17 cellular contexts compared by ENCODE assay signal in the genomic region with DNA sequence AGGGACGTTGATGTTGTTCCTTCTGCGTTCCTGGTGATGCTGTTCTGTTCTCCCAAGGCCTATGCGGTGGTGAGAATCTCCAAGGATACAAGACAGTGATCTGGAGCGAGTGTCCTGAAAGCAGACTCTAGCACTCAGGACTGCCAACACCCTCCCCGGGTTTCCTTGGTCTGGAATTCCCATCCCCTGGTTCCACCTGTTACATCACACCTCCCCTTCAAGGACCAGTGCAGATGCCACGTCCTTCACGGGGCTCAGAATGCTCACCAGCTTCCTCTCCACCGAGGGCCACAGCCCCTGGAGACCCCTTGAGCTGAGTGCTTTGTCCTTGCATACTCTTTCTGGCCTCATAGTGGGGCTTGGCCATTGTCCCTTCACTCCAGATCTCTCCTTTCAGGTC. TPM values are rescaled to one million over a fixed set of nuclear protein-coding genes. Genes with fewer than 3 reads are reported as not detected.
DNase-seq lines count a peak whose midpoint lies in the region; ATAC-seq and TF ChIP-seq lines count a peak whose summit lies in the region.
"Had no signal": no experiment of that assay in that cellular context is flagged by ENCODE, and none has a peak within 500 bp of the region (broad histone marks: within the 10 kb centered on the region; RNA-seq: fewer than 3 reads in every experiment).

No MANE protein-coding gene starts in this region.

- peak overlapping the region; percentile 13 for H4K12ac ChIP-seq in trophoblast cell (ENCODE audit: low read depth, low read length)

- H2BK120ac ChIP-seq in trophoblast cell (ENCODE audit: insufficient read depth, low read length, poor library complexity) = peak overlapping the region; percentile 83

- DNase-seq in natural killer cell treated with Interleukin-12 subunit alpha and Interleukin-12 subunit beta and Interleukin-15 and Interleukin-18, amount 100 ng/mL, for 72 hours (ENCODE audit: low spot score) = peak; percentile 31
- DNase-seq in natural killer cell (no peak), trophoblast cell (no peak), psoas muscle (no peak), NCI-H1105 treated with DMSO at 0.1 percent for 48 hours (lab: John Stamatoyannopoulos, UW) (no peak)
- DNase-seq in activated CD8-positive, alpha-beta T cell treated with anti-CD3 and anti-CD28 coated beads, Interleukin-2, amount 10 ng/mL, durations not matched to agents 7 days and 5 days = no peak
- DNase-seq: 8988T; AML-193; CD4-positive, CD25-positive, alpha-beta regulatory T cell; DMS 273 treated with DMSO at 0.1 percent for 48 hours; GOT3; HFFc6 had no signal

- no CpG with 5 or more reads among the region's 8 CpGs for WGBS in trophoblast cell (ENCODE audit: extremely low coverage, insufficient coverage, insufficient read length)
- 63 to 80% (median 74%) methylated on average over 8 of the region's 8 CpGs for WGBS in psoas muscle, 3 donors

- peak overlapping the region; percentile 83 for H2BK12ac ChIP-seq in trophoblast cell (ENCODE audit: low read length)

- H3K9me3 ChIP-seq in mucosa of rectum (ENCODE audit: control insufficient read depth in 2 of 2, low read length in 2 of 2) (no peaks in the 10 kb centered on the region), trophoblast cell (ENCODE audit: insufficient read depth, low read depth, low read length) (peaks cover 2% of the 10 kb centered on the region), psoas muscle (peaks cover 8% of the 10 kb centered on the region)
- H3K9me3 ChIP-seq: HAP-1 had no signal

- no peak overlapping the region for H3K4me3 ChIP-seq in mucosa of rectum (ENCODE audit: low read length in 2 of 2)
- H3K4me3 ChIP-seq in trophoblast cell (ENCODE audit: low read depth, low read length) = no peak overlapping the region
- no peak overlapping the region for H3K4me3 ChIP-seq in psoas muscle
- H3K4me3 ChIP-seq: BLaER1 treated with 17β-estradiol and CSF1 and Interleukin-3, amounts not matched to agents 10 nM and 100 nM; HAP-1 had no signal

- H3K27me3 ChIP-seq in mucosa of rectum (ENCODE audit: control insufficient read depth in 2 of 2, insufficient read depth in 2 of 2, low read length in 2 of 2) (no peaks in the 10 kb centered on the region), trophoblast cell (ENCODE audit: insufficient read depth, low read length) (no peaks in the 10 kb centered on the region), psoas muscle (ENCODE audit: insufficient read depth in 3 of 3, low read length in 2 of 3) (peaks cover 0 to 4% (median 4%) of the 10 kb centered on the region in 3 donors)
- H3K27me3 ChIP-seq: BLaER1 treated with 17β-estradiol and CSF1 and Interleukin-3, amounts not matched to agents 10 nM and 100 nM had no signal

- TF ChIP-seq CTCF in natural killer cell (IDR thresholded peaks at IDR 0.05) = no peak
- no peak for TF ChIP-seq CTCF in psoas muscle (IDR thresholded peaks at IDR 0.05)

- H2AK5ac ChIP-seq in trophoblast cell (ENCODE audit: low read length) = peak overlapping the region; percentile 87

- H3K36me3 Mint-ChIP-seq in natural killer cell treated with Interleukin-12 subunit alpha and Interleukin-12 subunit beta and Interleukin-15 and Interleukin-18, amount 100 ng/mL, for 72 hours = no peaks in the 10 kb centered on the region
- no peaks in the 10 kb centered on the region for H3K36me3 Mint-ChIP-seq in natural killer cell
- H3K36me3 Mint-ChIP-seq in activated CD8-positive, alpha-beta T cell treated with anti-CD3 and anti-CD28 coated beads, Interleukin-2, amount 10 ng/mL, durations not matched to agents 7 days and 5 days (ENCODE audit: low read depth) = no peaks in the 10 kb centered on the region
- H3K36me3 Mint-ChIP-seq: CD4-positive, CD25-positive, alpha-beta regulatory T cell had no signal

- H4K91ac ChIP-seq in trophoblast cell (ENCODE audit: low read depth, low read length) = peak overlapping the region; percentile 93

- no peak overlapping the region for H3K23ac ChIP-seq in trophoblast cell (ENCODE audit: low read length)

- H3K9me3 Mint-ChIP-seq in natural killer cell treated with Interleukin-12 subunit alpha and Interleukin-12 subunit beta and Interleukin-15 and Interleukin-18, amount 100 ng/mL, for 72 hours = peaks cover 3% of the 10 kb centered on the region
- peaks cover 0 to 2% of the 10 kb centered on the region in 2 donors for H3K9me3 Mint-ChIP-seq in natural killer cell
- no peaks in the 10 kb centered on the region for H3K9me3 Mint-ChIP-seq in activated CD8-positive, alpha-beta T cell treated with anti-CD3 and anti-CD28 coated beads, Interleukin-2, amount 10 ng/mL, durations not matched to agents 7 days and 5 days (ENCODE audit: insufficient read depth)

- CTCF ChIA-PET in activated CD8-positive, alpha-beta T cell treated with anti-CD3 and anti-CD28 coated beads, Interleukin-2, amount 10 ng/mL, durations not matched to agents 7 days and 5 days (lab: Charles Lee) = no interaction called here

- intact Hi-C loops in natural killer cell (cut with micrococcal nuclease) = no loop called here
- intact Hi-C loops in psoas muscle (cut with DNase I) = no loop called here

- H3K36me3 ChIP-seq in mucosa of rectum (ENCODE audit: control insufficient read depth in 2 of 2, insufficient read depth in 2 of 2, low read length in 2 of 2) (peaks cover 3 to 7% of the 10 kb centered on the region in 2 donors), trophoblast cell (ENCODE audit: control insufficient read depth in 1 of 2, insufficient read depth in 2 of 2, low read length in 2 of 2) (no peaks in the 10 kb centered on the region), psoas muscle (ENCODE audit: insufficient read depth in 1 of 2, low read depth in 1 of 2) (no peaks in the 10 kb centered on the region)
- H3K36me3 ChIP-seq: BLaER1 treated with 17β-estradiol and CSF1 and Interleukin-3, amounts not matched to agents 10 nM and 100 nM; HAP-1 had no signal

- H3K4me3 Mint-ChIP-seq in natural killer cell treated with Interleukin-12 subunit alpha and Interleukin-12 subunit beta and Interleukin-15 and Interleukin-18, amount 100 ng/mL, for 72 hours = no peak overlapping the region
- no peak overlapping the region for H3K4me3 Mint-ChIP-seq in natural killer cell
- H3K4me3 Mint-ChIP-seq in activated CD8-positive, alpha-beta T cell treated with anti-CD3 and anti-CD28 coated beads, Interleukin-2, amount 10 ng/mL, durations not matched to agents 7 days and 5 days = no peak overlapping the region
- H3K4me3 Mint-ChIP-seq: CD4-positive, CD25-positive, alpha-beta regulatory T cell; HFFc6 had no signal

- POLR2A ChIA-PET in activated CD8-positive, alpha-beta T cell treated with anti-CD3 and anti-CD28 coated beads, Interleukin-2, amount 10 ng/mL, durations not matched to agents 7 days and 5 days (lab: Charles Lee) = no interaction called here

- peak overlapping the region; percentile 66 for H3K4ac ChIP-seq in trophoblast cell (ENCODE audit: low read depth, low read length)

- H3K9ac ChIP-seq in mucosa of rectum (ENCODE audit: low read depth in 1 of 2, low read length in 2 of 2) = no peak overlapping the region
- H3K9ac ChIP-seq in trophoblast cell (ENCODE audit: low read length) = peak overlapping the region; percentile 29
- H3K9ac ChIP-seq: BLaER1 treated with 17β-estradiol and CSF1 and Interleukin-3, amounts not matched to agents 10 nM and 100 nM had no signal

- ATAC-seq in natural killer cell treated with Interleukin-12 subunit alpha and Interleukin-12 subunit beta and Interleukin-15 and Interleukin-18, amount 100 ng/mL, for 72 hours = no peak
- no peak for ATAC-seq in natural killer cell
- no peak for ATAC-seq in psoas muscle
- no peak for ATAC-seq in activated CD8-positive, alpha-beta T cell treated with anti-CD3 and anti-CD28 coated beads, Interleukin-2, amount 10 ng/mL, durations not matched to agents 7 days and 5 days
- ATAC-seq in GM19395 (IDR thresholded peaks at IDR 0.05; ENCODE audit: unreplicated experiment) = no peak
- ATAC-seq: HepG2 had no signal

- H3K4me1 Mint-ChIP-seq in natural killer cell treated with Interleukin-12 subunit alpha and Interleukin-12 subunit beta and Interleukin-15 and Interleukin-18, amount 100 ng/mL, for 72 hours (ENCODE audit: low read depth in 2 of 2) = no peaks in the 10 kb centered on the region
- no peaks in the 10 kb centered on the region for H3K4me1 Mint-ChIP-seq in natural killer cell
- H3K4me1 Mint-ChIP-seq in activated CD8-positive, alpha-beta T cell treated with anti-CD3 and anti-CD28 coated beads, Interleukin-2, amount 10 ng/mL, durations not matched to agents 7 days and 5 days (ENCODE audit: low read depth) = no peaks in the 10 kb centered on the region
- H3K4me1 Mint-ChIP-seq: CD4-positive, CD25-positive, alpha-beta regulatory T cell had no signal

- no peak overlapping the region for H3K27ac Mint-ChIP-seq in natural killer cell treated with Interleukin-12 subunit alpha and Interleukin-12 subunit beta and Interleukin-15 and Interleukin-18, amount 100 ng/mL, for 72 hours
- H3K27ac Mint-ChIP-seq in natural killer cell = no peak overlapping the region
- no peak overlapping the region for H3K27ac Mint-ChIP-seq in activated CD8-positive, alpha-beta T cell treated with anti-CD3 and anti-CD28 coated beads, Interleukin-2, amount 10 ng/mL, durations not matched to agents 7 days and 5 days
- H3K27ac Mint-ChIP-seq: CD4-positive, CD25-positive, alpha-beta regulatory T cell; HFFc6 had no signal

- H4K8ac ChIP-seq in trophoblast cell (ENCODE audit: low read depth, low read length) = peak overlapping the region; percentile 40

- H3K27ac ChIP-seq in mucosa of rectum (ENCODE audit: low read depth in 2 of 2, low read length in 2 of 2) = peak overlapping the region; percentile 78 to 79
- H3K27ac ChIP-seq in trophoblast cell (ENCODE audit: low read depth, low read length) = peak overlapping the region; percentile 79
- no peak overlapping the region for H3K27ac ChIP-seq in psoas muscle
- H3K27ac ChIP-seq: BLaER1 treated with 17β-estradiol and CSF1 and Interleukin-3, amounts not matched to agents 10 nM and 100 nM had no signal

- peaks cover 3% of the 10 kb centered on the region for H3K79me2 ChIP-seq in trophoblast cell (ENCODE audit: control insufficient read depth, insufficient read depth, low read length, poor library complexity)

- peaks cover 13 to 17% of the 10 kb centered on the region in 2 donors for H3K27me3 Mint-ChIP-seq in natural killer cell treated with Interleukin-12 subunit alpha and Interleukin-12 subunit beta and Interleukin-15 and Interleukin-18, amount 100 ng/mL, for 72 hours
- peaks cover 8 to 26% of the 10 kb centered on the region in 2 donors for H3K27me3 Mint-ChIP-seq in natural killer cell (ENCODE audit: low read depth in 2 of 2)
- H3K27me3 Mint-ChIP-seq in activated CD8-positive, alpha-beta T cell treated with anti-CD3 and anti-CD28 coated beads, Interleukin-2, amount 10 ng/mL, durations not matched to agents 7 days and 5 days (ENCODE audit: low read depth) = peaks cover 10% of the 10 kb centered on the region
- H3K27me3 Mint-ChIP-seq: CD4-positive, CD25-positive, alpha-beta regulatory T cell had no signal

- peaks cover 21 to 47% of the 10 kb centered on the region in 2 donors for H3K4me1 ChIP-seq in mucosa of rectum (ENCODE audit: control insufficient read depth in 2 of 2, insufficient read depth in 2 of 2, low read length in 2 of 2)
- peaks cover 24 to 42% of the 10 kb centered on the region in 2 experiments for H3K4me1 ChIP-seq in trophoblast cell (ENCODE audit: control insufficient read depth in 1 of 2, insufficient read depth in 2 of 2, low read length in 2 of 2)
- no peaks in the 10 kb centered on the region for H3K4me1 ChIP-seq in psoas muscle
- H3K4me1 ChIP-seq: HAP-1 had no signal

- H3K79me1 ChIP-seq in trophoblast cell (ENCODE audit: low read length) = peaks cover 35% of the 10 kb centered on the region

- peak overlapping the region; percentile 79 for H2BK5ac ChIP-seq in trophoblast cell (ENCODE audit: low read depth, low read length, poor library complexity)

- H3K4me2 ChIP-seq in trophoblast cell (ENCODE audit: low read length) = no peak overlapping the region
- H3K4me2 ChIP-seq: BLaER1 treated with 17β-estradiol and CSF1 and Interleukin-3, amounts not matched to agents 10 nM and 100 nM had no signal

- H2AFZ ChIP-seq in trophoblast cell (ENCODE audit: insufficient read depth, low read length, poor library complexity) = no peak overlapping the region

- peak overlapping the region; percentile 77 for H3K14ac ChIP-seq in trophoblast cell (ENCODE audit: low read length)

- peak overlapping the region; percentile 77 for H3K18ac ChIP-seq in trophoblast cell (ENCODE audit: low read length)

RNA-seq across cellular contexts. Expression of a gene that starts 43.5 kb away (rescaled TPM):
- not detected for total RNA-seq in natural killer cell treated with Interleukin-12 subunit alpha and Interleukin-12 subunit beta and Interleukin-15 and Interleukin-18, amount 100 ng/mL, for 72 hours
- total RNA-seq in natural killer cell = under 1 TPM in 1 of 3 donors, not detected in 2; 0.05 TPM
- polyA plus RNA-seq in trophoblast cell (2013) = 3.0 and 3.2 TPM in 2 replicates
- total RNA-seq in psoas muscle = 1 to 10 TPM in 1 of 4 donors, under 1 TPM in 2, not detected in 1; 0.06 to 1.0 (median 0.30) TPM
- under 1 TPM in 2 of 3 donors, not detected in 1; under 0.01 to 0.01 TPM for polyA plus RNA-seq in psoas muscle
- not detected for total RNA-seq in activated CD8-positive, alpha-beta T cell treated with anti-CD3 and anti-CD28 coated beads, Interleukin-2, amount 10 ng/mL, durations not matched to agents 7 days and 5 days
- total RNA-seq: CD4-positive, CD25-positive, alpha-beta regulatory T cell had no signal
- polyA plus RNA-seq: CD4-positive, CD25-positive, alpha-beta regulatory T cell had no signal
